Comparison of ENCODE assay signal across 8 cellular contexts in the genomic region with DNA sequence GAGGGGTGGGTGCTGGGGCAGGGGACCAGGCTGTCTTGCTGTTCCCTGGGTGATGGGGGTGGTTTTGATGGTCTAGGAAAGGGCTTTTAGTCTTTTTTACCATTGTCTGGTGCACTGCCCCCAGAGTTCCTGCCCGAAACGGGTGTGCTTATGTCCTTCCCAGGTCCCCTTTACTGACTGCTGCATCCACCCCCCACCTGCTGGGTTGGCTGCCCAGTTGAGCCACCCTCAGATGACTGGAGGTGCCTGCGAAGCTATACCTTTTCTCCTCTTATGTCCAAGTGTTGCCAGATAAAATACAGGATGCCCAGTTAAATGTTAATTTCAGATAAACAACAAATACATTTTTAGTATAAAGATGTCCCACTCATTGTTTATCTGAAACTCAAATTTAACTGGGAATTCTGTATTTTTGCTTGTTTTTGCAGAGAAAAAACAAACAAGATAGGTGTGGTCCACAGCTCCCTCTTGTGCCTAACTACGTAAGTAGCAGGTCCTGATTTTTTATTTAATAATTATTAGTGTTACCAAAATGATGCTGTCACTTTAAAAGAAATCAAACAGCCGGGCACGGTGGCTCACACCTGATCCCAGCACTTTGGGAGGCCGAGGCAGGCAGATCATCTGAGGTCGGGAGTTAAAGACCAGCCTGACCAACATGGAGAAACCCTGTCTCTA. TPM values are rescaled to one million over a fixed set of nuclear protein-coding genes. Genes with fewer than 3 reads are reported as not detected.
DNase-seq lines count a peak whose midpoint lies in the region; TF ChIP-seq lines count a peak whose summit lies in the region.

No MANE protein-coding gene starts in this region.

- H3K27me3 ChIP-seq in BE2C: no peaks in the 10 kb centered on the region

- H3K36me3 ChIP-seq in BE2C: no peaks in the 10 kb centered on the region

- H3K4me1 ChIP-seq in BE2C: no peaks in the 10 kb centered on the region

- DNase-seq in BE2C (no peak), HT-29 (ENCODE audit: low spot score) (peak; percentile 28), cardiac fibroblast (ENCODE audit: low read depth in 2 of 2) (peak; percentile 75 to 80), midbrain (lab: John Stamatoyannopoulos, UW) (peak; percentile 38), MV-4-11 (lab: John Stamatoyannopoulos, UW) (no peak), SIG-M5 treated with dmso at 0.1 percent for 504 hours (lab: John Stamatoyannopoulos, UW; ENCODE audit: unreplicated experiment) (no peak), DMS153 treated with DMSO at 0.1 percent for 48 hours (lab: John Stamatoyannopoulos, UW; ENCODE audit: unreplicated experiment) (no peak), COLO668 (lab: John Stamatoyannopoulos, UW; ENCODE audit: unreplicated experiment) (no peak)

- TF ChIP-seq CTCF in BE2C (IDR thresholded peaks at IDR 0.05; ENCODE audit: low read depth, low read length): peak; percentile 46
- TF ChIP-seq CTCF in cardiac fibroblast (IDR thresholded peaks at IDR 0.05; ENCODE audit: low read depth, low read length): peak; percentile 49

- no peaks in the 10 kb centered on the region for H3K9me3 ChIP-seq in BE2C

- H3K4me3 ChIP-seq in BE2C (ENCODE audit: low read depth, low read length) (no peak overlapping the region), cardiac fibroblast (replicated peaks in 1 of 2; ENCODE audit: low read depth in 2 of 2, low read length in 2 of 2) (no peak overlapping the region)

RNA-seq across cellular contexts. Expression of a gene that starts 6.1 kb away (rescaled TPM):
- 4.1 TPM for polyA plus RNA-seq in BE2C (2012; ENCODE audit: insufficient read depth, insufficient read length, low read depth)
- 6.5 and 8.1 TPM in 2 replicates for total RNA-seq in HT-29 (2014; rRNA removed; shearing (Covaris generic))

RNA-seq across cellular contexts. Expression of a gene that starts 6.3 kb away (rescaled TPM):
- 4.7 TPM for polyA plus RNA-seq in BE2C (2012; ENCODE audit: insufficient read depth, insufficient read length, low read depth)
- total RNA-seq in HT-29 (2014; rRNA removed; shearing (Covaris generic)): 0.34 and 1.3 TPM in 2 replicates

RNA-seq across cellular contexts. Expression of a gene that starts 32.7 kb away (rescaled TPM):
- 5.3 TPM for polyA plus RNA-seq in BE2C (2012; ENCODE audit: insufficient read depth, insufficient read length, low read depth)
- total RNA-seq in HT-29 (2014; rRNA removed; shearing (Covaris generic)): 0.23 and 0.89 TPM in 2 replicates

Comparison
In these comparisons a context has a peak if more than half of its experiments do, and no peak if none do; other contexts are left out.
1. DNase-seq: peak in HT-29 (single experiment), cardiac fibroblast (2 of 2) and midbrain (single experiment); none in BE2C (single experiment), MV-4-11 (single experiment), SIG-M5 treated with dmso at 0.1 percent for 504 hours (single experiment), DMS153 treated with DMSO at 0.1 percent for 48 hours (single experiment) and COLO668 (single experiment).